8 cellular contexts compared by ENCODE assay signal in genomic region chr10:21078410-21079329, GRCh38.
DNase-seq lines count a peak whose midpoint lies in the region; ATAC-seq, FAIRE-seq and TF ChIP-seq lines count a peak whose summit lies in the region.

No MANE protein-coding gene starts in this region.

- peak; percentile 77 for DNase-seq in NCI-H82 (lab: John Stamatoyannopoulos, UW)
- DNase-seq in NCI-H82 treated with DMSO at 0.1 percent for 48 hours (lab: John Stamatoyannopoulos, UW; ENCODE audit: unreplicated experiment), result no peak
- DNase-seq in NCI-H2081 (lab: John Stamatoyannopoulos, UW), result peak; percentile 40 to 72
- peak; percentile 78 for DNase-seq in WTC11 (ENCODE audit: low spot score)
- DNase-seq in frontal cortex (ENCODE audit: low spot score in 2 of 2), result peak in 1 of 2 donors; percentile 24
- DNase-seq in pancreas, result peak in 5 of 6 donors; percentile 26 to 75 (median 50)
- DNase-seq in CD8-positive, alpha-beta memory T cell, result no peak

- peak; percentile 71 for ATAC-seq in HG02678 (IDR thresholded peaks at IDR 0.05; ENCODE audit: unreplicated experiment)
- ATAC-seq in WTC11, result peak; percentile 97
- peak; percentile 90 to 98 (median 96) for ATAC-seq in pancreas

- peaks cover 4% of the 10 kb centered on the region; the same call in 1 of the 2 replicates for H3K4me1 Mint-ChIP-seq in WTC11
- H3K4me1 Mint-ChIP-seq in CD8-positive, alpha-beta memory T cell, result no peaks in the 10 kb centered on the region

- intact Hi-C loops in pancreas (cut with DNase I), result loop anchor here in 1 of 3 donors (5.0 kb wide), 1 partner anchor 189 kb away; no protein-coding TSS in a partner anchor

- H3K4me3 ChIP-seq in pancreas, result no peak overlapping the region
- no peak overlapping the region for H3K4me3 ChIP-seq in CD8-positive, alpha-beta memory T cell (ENCODE audit: low read length)

- peaks cover 5% of the 10 kb centered on the region for H3K27me3 Mint-ChIP-seq in WTC11 (ENCODE audit: low read depth)
- H3K27me3 Mint-ChIP-seq in CD8-positive, alpha-beta memory T cell, result no peaks in the 10 kb centered on the region

- TF ChIP-seq CTCF in WTC11 (IDR thresholded peaks at IDR 0.05) (peak; percentile 80), pancreas (IDR thresholded peaks at IDR 0.05) (peak; percentile 29 to 62 (median 42))

- no peak overlapping the region for H3K4me3 Mint-ChIP-seq in WTC11
- H3K4me3 Mint-ChIP-seq in CD8-positive, alpha-beta memory T cell, result no peak overlapping the region

- WGBS in pancreas, 2 donors, result 52 to 56% methylated on average over 6 of the region's 6 CpGs

- no peaks in the 10 kb centered on the region for H3K36me3 Mint-ChIP-seq in WTC11
- H3K36me3 Mint-ChIP-seq in CD8-positive, alpha-beta memory T cell, result no peaks in the 10 kb centered on the region

- H3K4me1 ChIP-seq in pancreas, result no peaks in the 10 kb centered on the region
- no peaks in the 10 kb centered on the region for H3K4me1 ChIP-seq in CD8-positive, alpha-beta memory T cell (ENCODE audit: insufficient read depth, low read length)

- no peak overlapping the region for H3K27ac ChIP-seq in pancreas
- no peak overlapping the region for H3K27ac ChIP-seq in CD8-positive, alpha-beta memory T cell (ENCODE audit: low read depth, low read length)

- POLR2A ChIA-PET in WTC11 (lab: Charles Lee), result interaction anchor here (0.6 kb wide), 1 partner anchor 166 kb away, joined by 4 read pairs; no protein-coding TSS in a partner anchor
- POLR2A ChIA-PET in CD8-positive, alpha-beta memory T cell (lab: Charles Lee), result no interaction called here

- no peak overlapping the region for H3K27ac Mint-ChIP-seq in WTC11
- no peak overlapping the region for H3K27ac Mint-ChIP-seq in CD8-positive, alpha-beta memory T cell

- H3K9me3 ChIP-seq in pancreas, result no peaks in the 10 kb centered on the region
- no peaks in the 10 kb centered on the region for H3K9me3 ChIP-seq in CD8-positive, alpha-beta memory T cell (ENCODE audit: low read length)

- peak; percentile 19 for FAIRE-seq in frontal cortex (lab: Jason Lieb, UNC)
- peak; percentile 66 for FAIRE-seq in pancreas (lab: Jason Lieb, UNC)

- H3K27me3 ChIP-seq in pancreas, result no peaks in the 10 kb centered on the region
- no peaks in the 10 kb centered on the region for H3K27me3 ChIP-seq in CD8-positive, alpha-beta memory T cell (ENCODE audit: insufficient read depth, low read length, poor library complexity, severe bottlenecking)

- no peaks in the 10 kb centered on the region for H3K36me3 ChIP-seq in pancreas
- no peaks in the 10 kb centered on the region for H3K36me3 ChIP-seq in CD8-positive, alpha-beta memory T cell (ENCODE audit: insufficient read depth, low read length)

- H3K9me3 Mint-ChIP-seq in WTC11, result no peaks in the 10 kb centered on the region
- peaks cover 0 to 2% (median 0%) of the 10 kb centered on the region in 5 donors for H3K9me3 Mint-ChIP-seq in CD8-positive, alpha-beta memory T cell

- CTCF ChIA-PET in WTC11 (lab: Charles Lee), result interaction anchor here (1.0 to 1.4 kb wide), 4 partner anchors 163 to 653 kb away, joined by 3 to 7 read pairs (median 4); no protein-coding TSS in a partner anchor
- CTCF ChIA-PET in CD8-positive, alpha-beta memory T cell (lab: Charles Lee), result no interaction called here

TF ChIP-seq in WTC11, 78 proteins besides CTCF, POLR2A, EP300 and RAD21:
- TF ChIP-seq ZNF416 (CRISPR knock-in tag; IDR thresholded peaks at IDR 0.05) (no peak), USF2 (CRISPR knock-in tag; IDR thresholded peaks at IDR 0.05) (0 out of 2 replicates have a peak, but pooled peaks have one; percentile 26), E2F4 (CRISPR knock-in tag; IDR thresholded peaks at IDR 0.05; ENCODE audit: borderline replicate concordance, low read depth) (no peak), ZNF317 (CRISPR knock-in tag; IDR thresholded peaks at IDR 0.05; ENCODE audit: borderline replicate concordance, low read depth) (no peak), PRDM15 (CRISPR knock-in tag; IDR thresholded peaks at IDR 0.05) (no peak)
- TF ChIP-seq, protein P1, sequence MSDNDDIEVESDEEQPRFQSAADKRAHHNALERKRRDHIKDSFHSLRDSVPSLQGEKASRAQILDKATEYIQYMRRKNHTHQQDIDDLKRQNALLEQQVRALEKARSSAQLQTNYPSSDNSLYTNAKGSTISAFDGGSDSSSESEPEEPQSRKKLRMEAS (CRISPR knock-in tag; IDR thresholded peaks at IDR 0.05), result peak; percentile 74; the same call in 1 of the 2 replicates

Comparison
In these comparisons a context has a peak if more than half of its experiments do, and no peak if none do; other contexts are left out.
1. DNase-seq: peak in NCI-H82 (single experiment), NCI-H2081 (2 of 2), WTC11 (single experiment) and pancreas (5 of 6); none in NCI-H82 treated with DMSO at 0.1 percent for 48 hours (single experiment) and CD8-positive, alpha-beta memory T cell (0 of 5).
2. Peak in every context shown above with its lines, with median percentiles within 50 percentile points of each other: ATAC-seq.